8 cellular contexts compared by ENCODE assay signal in the genomic region with DNA sequence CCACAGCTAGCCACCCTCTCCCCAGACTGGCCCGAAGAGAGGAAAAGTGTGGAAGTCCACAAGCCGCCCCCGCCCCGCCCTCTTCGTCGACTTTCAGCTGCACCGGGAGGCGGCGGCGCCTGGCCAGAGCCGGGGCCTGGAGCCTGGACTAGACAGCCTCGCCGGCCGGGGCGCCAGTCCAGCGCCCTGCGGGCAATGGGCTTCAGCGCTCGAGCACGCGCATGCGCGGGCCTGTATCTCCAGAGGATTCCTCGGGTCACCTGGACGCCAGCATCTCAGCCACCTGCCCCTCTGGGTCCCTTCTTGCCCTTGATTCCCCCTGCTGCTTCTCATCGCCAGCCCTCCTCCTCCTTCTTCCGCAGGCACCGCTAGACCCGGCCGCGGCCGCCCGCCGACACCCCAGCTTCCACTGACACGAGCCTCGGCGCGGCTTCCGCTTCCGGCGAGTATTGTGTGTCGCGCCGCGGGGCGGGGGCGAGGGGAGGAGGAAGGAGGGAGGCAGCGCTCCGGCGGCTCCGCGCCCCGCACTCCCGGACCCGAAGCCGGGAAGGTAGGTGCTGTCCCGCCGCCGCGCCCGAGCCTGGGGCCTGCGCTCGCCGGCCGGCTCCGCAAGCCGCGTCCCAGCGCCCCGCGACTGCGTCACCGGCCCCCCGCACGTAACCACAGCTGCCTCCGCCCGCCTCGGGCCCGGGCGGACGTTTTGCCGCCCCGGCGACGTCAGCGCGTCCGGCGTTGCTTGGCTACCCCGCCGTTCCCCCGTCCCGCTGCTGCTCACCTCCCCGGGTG. TPM values are rescaled to one million over a fixed set of nuclear protein-coding genes. Genes with fewer than 3 reads are reported as not detected.
A peak's percentile ranks its signal among the peaks of the same experiment; 100 is the strongest.
DNase-seq lines count a peak whose midpoint lies in the region; ATAC-seq and TF ChIP-seq lines count a peak whose summit lies in the region.

TSS of gene TRIM39 (plus strand) at position 482 of the 786 bp plus-strand sequence. CDS start 2,391 bp downstream, outside the sequence.

- H3K4me1 ChIP-seq in ES-I3 (ENCODE audit: insufficient read depth, low read length) = peaks cover 18% of the 10 kb centered on the region
- H3K4me1 ChIP-seq in H9 (ENCODE audit: insufficient read depth, low read length) = peaks cover 4% of the 10 kb centered on the region; the same call in 1 of the 2 replicates

- H3K23me2 ChIP-seq in H9 (ENCODE audit: insufficient read length, low read depth, low read length, poor library complexity, severe bottlenecking) = peaks cover 14% of the 10 kb centered on the region

- TF ChIP-seq RAD21 in neural cell (conservative IDR thresholded peaks at IDR 0.05) = no peak

- no peak for TF ChIP-seq CTCF in H9 (conservative IDR thresholded peaks at IDR 0.05)
- no peak for TF ChIP-seq CTCF in neural cell (IDR thresholded peaks at IDR 0.05; ENCODE audit: poor library complexity, severe bottlenecking)

- H3K9me3 Mint-ChIP-seq in H9 = no peaks in the 10 kb centered on the region; a peak in 1 of 5 replicates
- H3K9me3 Mint-ChIP-seq in stimulated activated naive CD8-positive, alpha-beta T cell treated with anti-CD3 and anti-CD28 coated beads, Interleukin-15, amount 100 ng/mL, for 72 hours = no peaks in the 10 kb centered on the region

- no peaks in the 10 kb centered on the region for H3K79me1 ChIP-seq in H9 (ENCODE audit: insufficient read depth, low read depth, low read length, poor library complexity, severe bottlenecking)

- peaks cover 14 to 28% (median 24%) of the 10 kb centered on the region in 3 experiments; a peak in 6 of 7 replicates for H3K36me3 Mint-ChIP-seq in H9 (ENCODE audit: insufficient read depth in 1 of 3, low read depth in 3 of 3)

- H3K79me2 ChIP-seq in H9 (ENCODE audit: insufficient read depth, low read length) (peaks cover 25% of the 10 kb centered on the region; the same call in 1 of the 2 replicates), neural cell (replicated peaks; ENCODE audit: insufficient read depth, low read length) (peaks cover 39% of the 10 kb centered on the region)

- H3K27me3 ChIP-seq in H9 (ENCODE audit: insufficient read depth, low read length) (no peaks in the 10 kb centered on the region), MG63 (no peaks in the 10 kb centered on the region), neural cell (ENCODE audit: insufficient read depth, low read depth, low read length) (no peaks in the 10 kb centered on the region)

- DNase-seq in H9 (peak; percentile 85), MG63 (peak; percentile 79), SIG-M5 treated with dmso at 0.1 percent for 504 hours (lab: John Stamatoyannopoulos, UW; ENCODE audit: unreplicated experiment) (peak; percentile 77), activated gamma-delta T cell (lab: John Stamatoyannopoulos, UW) (peak; percentile 93), fibroblast of the conjunctiva (ENCODE audit: low read depth) (peak; percentile 45)
- peak; percentile 87 for DNase-seq in stimulated activated naive CD8-positive, alpha-beta T cell treated with anti-CD3 and anti-CD28 coated beads, Interleukin-15, amount 100 ng/mL, for 72 hours

- WGBS in H9 (ENCODE audit: extremely low coverage, insufficient read length, low lambda C conversion rate) = no CpG with 5 or more reads among the region's 94 CpGs

- H3K36me3 ChIP-seq in ES-I3 (ENCODE audit: insufficient read depth, low read length) (peaks cover 4% of the 10 kb centered on the region; the same call in 1 of the 2 replicates), MG63 (peaks cover 5% of the 10 kb centered on the region; the same call in 1 of the 2 replicates), neural cell (ENCODE audit: insufficient read depth, low read length) (no peaks in the 10 kb centered on the region)

- no peaks in the 10 kb centered on the region for H3F3A ChIP-seq in neural cell (ENCODE audit: insufficient read depth, low read length, poor library complexity, severe bottlenecking)

- H3K9me3 ChIP-seq in ES-I3 (ENCODE audit: control insufficient read depth, insufficient read depth, low read length) (no peaks in the 10 kb centered on the region), H9 (ENCODE audit: control insufficient read depth, low read depth, low read length) (no peaks in the 10 kb centered on the region), MG63 (no peaks in the 10 kb centered on the region), neural cell (ENCODE audit: low read length) (no peaks in the 10 kb centered on the region)

- H4K8ac ChIP-seq in H9 (replicated peaks; ENCODE audit: insufficient read length, low read depth, low read length) = peak within 1 kb of the TSS; percentile 24

- ATAC-seq in stimulated activated naive CD8-positive, alpha-beta T cell treated with anti-CD3 and anti-CD28 coated beads, Interleukin-15, amount 100 ng/mL, for 72 hours = peak; percentile 80

- H2AK5ac ChIP-seq in H9 (ENCODE audit: insufficient read length, low read length) = no peak within 1 kb of the TSS

- H3K4me2 ChIP-seq in H9 (ENCODE audit: insufficient read depth, insufficient read length, low read length) (peak within 1 kb of the TSS; percentile 85), neural cell (ENCODE audit: low read length) (peak within 1 kb of the TSS; percentile 98)

- peak within 1 kb of the TSS; percentile 23 for H3T11ph ChIP-seq in H9 (ENCODE audit: low read length)

- H3K4ac ChIP-seq in H9 (ENCODE audit: low read depth, low read length) = peak within 1 kb of the TSS; percentile 28; the same call in 1 of the 2 replicates

- peak within 1 kb of the TSS; percentile 87 for H3K27ac ChIP-seq in H9 (ENCODE audit: insufficient read length, low read depth, low read length)
- H3K27ac ChIP-seq in neural cell (ENCODE audit: low read length) = peak within 1 kb of the TSS; percentile 92

- H2BK120ac ChIP-seq in H9 (ENCODE audit: low read depth, low read length, poor library complexity, severe bottlenecking) = peak within 1 kb of the TSS; percentile 61

- peak within 1 kb of the TSS; percentile 98 for H3K18ac ChIP-seq in H9 (ENCODE audit: insufficient read length, low read depth, low read length)

- peak within 1 kb of the TSS; percentile 99 to 100 (median 99) for H3K27ac Mint-ChIP-seq in H9
- peak within 1 kb of the TSS; percentile 97 to 98 for H3K27ac Mint-ChIP-seq in stimulated activated naive CD8-positive, alpha-beta T cell treated with anti-CD3 and anti-CD28 coated beads, Interleukin-15, amount 100 ng/mL, for 72 hours

- H4K5ac ChIP-seq in H9 (ENCODE audit: insufficient read length, low read depth, low read length) = peak within 1 kb of the TSS; percentile 97

- TF ChIP-seq EP300 in neural cell (conservative IDR thresholded peaks at IDR 0.05; ENCODE audit: poor library complexity, severe bottlenecking) = peak; percentile 82

- H2BK12ac ChIP-seq in H9 (ENCODE audit: insufficient read length, low read depth, low read length) = peak within 1 kb of the TSS; percentile 39

- H2BK20ac ChIP-seq in H9 (ENCODE audit: low read depth, low read length, poor library complexity, severe bottlenecking) = no peak within 1 kb of the TSS

- H3K4me1 Mint-ChIP-seq in H9 = peaks cover 43 to 46% of the 10 kb centered on the region in 2 experiments
- H3K4me1 Mint-ChIP-seq in stimulated activated naive CD8-positive, alpha-beta T cell treated with anti-CD3 and anti-CD28 coated beads, Interleukin-15, amount 100 ng/mL, for 72 hours = peaks cover 66% of the 10 kb centered on the region

- peak within 1 kb of the TSS; percentile 95 to 97 for H3K4me3 Mint-ChIP-seq in H9
- H3K4me3 Mint-ChIP-seq in stimulated activated naive CD8-positive, alpha-beta T cell treated with anti-CD3 and anti-CD28 coated beads, Interleukin-15, amount 100 ng/mL, for 72 hours = peak within 1 kb of the TSS; percentile 87 to 94

- no peak within 1 kb of the TSS for H2BK15ac ChIP-seq in H9 (ENCODE audit: low read depth, low read length)

- no peak within 1 kb of the TSS for H2BK5ac ChIP-seq in H9 (ENCODE audit: insufficient read length, low read length)

- H3K14ac ChIP-seq in H9 (ENCODE audit: insufficient read depth, low read length) = peak within 1 kb of the TSS; percentile 96

- no peak within 1 kb of the TSS for H3K56ac ChIP-seq in H9 (ENCODE audit: insufficient read length, low read depth, low read length)

- no peaks in the 10 kb centered on the region for H4K20me1 ChIP-seq in H9 (ENCODE audit: control insufficient read depth, insufficient read depth, insufficient read length)
- no peaks in the 10 kb centered on the region for H4K20me1 ChIP-seq in neural cell (ENCODE audit: insufficient read depth)

- H2AFZ ChIP-seq in H9 (ENCODE audit: low read length) = no peak within 1 kb of the TSS
- peak within 1 kb of the TSS; percentile 79 for H2AFZ ChIP-seq in neural cell (ENCODE audit: low read depth, low read length)

- peak within 1 kb of the TSS; percentile 11 for H4K91ac ChIP-seq in H9 (ENCODE audit: insufficient read length, low read depth, low read length)

- peak within 1 kb of the TSS; percentile 88 for H3K4me3 ChIP-seq in MG63
- peak within 1 kb of the TSS; percentile 79 for H3K4me3 ChIP-seq in neural cell (ENCODE audit: low read length)

- peak within 1 kb of the TSS; percentile 89 for H3K9ac ChIP-seq in ES-I3 (ENCODE audit: low read depth, low read length)
- peak within 1 kb of the TSS; percentile 84 for H3K9ac ChIP-seq in H9 (ENCODE audit: extremely low read depth, insufficient read length, low read length)
- H3K9ac ChIP-seq in neural cell (ENCODE audit: low read length) = peak within 1 kb of the TSS; percentile 95

- no peak within 1 kb of the TSS for H3K23ac ChIP-seq in H9 (ENCODE audit: insufficient read length, low read depth, low read length)

- H3K27me3 Mint-ChIP-seq in H9 (ENCODE audit: low read depth) = no peaks in the 10 kb centered on the region
- H3K27me3 Mint-ChIP-seq in stimulated activated naive CD8-positive, alpha-beta T cell treated with anti-CD3 and anti-CD28 coated beads, Interleukin-15, amount 100 ng/mL, for 72 hours = no peaks in the 10 kb centered on the region

- no peaks in the 10 kb centered on the region for H3K9me2 ChIP-seq in neural cell (ENCODE audit: insufficient read depth, low read length)

RNA-seq across cellular contexts. Expression of gene TRIM39, which starts in this region (rescaled TPM):
- total RNA-seq in H9 (2021) = 26.2 and 26.8 TPM in 2 replicates
- 7.6 and 9.3 TPM in 2 replicates for total RNA-seq in MG63 (2014; rRNA removed; shearing (Covaris generic); ENCODE audit: low replicate concordance)
- polyA plus RNA-seq in neural cell = 9.2 and 14.0 TPM in 2 replicates
- 13.4 and 16.1 TPM in 2 replicates for polyA minus RNA-seq in neural cell

Comparison
In these comparisons a context has a peak if more than half of its experiments do, and no peak if none do; other contexts are left out.
1. Peak in every context shown above with its lines: DNase-seq, ATAC-seq, H3K4me3 ChIP-seq and H3K27ac ChIP-seq.